ENCODE assay signal across 1 cellular context in the genomic region with DNA sequence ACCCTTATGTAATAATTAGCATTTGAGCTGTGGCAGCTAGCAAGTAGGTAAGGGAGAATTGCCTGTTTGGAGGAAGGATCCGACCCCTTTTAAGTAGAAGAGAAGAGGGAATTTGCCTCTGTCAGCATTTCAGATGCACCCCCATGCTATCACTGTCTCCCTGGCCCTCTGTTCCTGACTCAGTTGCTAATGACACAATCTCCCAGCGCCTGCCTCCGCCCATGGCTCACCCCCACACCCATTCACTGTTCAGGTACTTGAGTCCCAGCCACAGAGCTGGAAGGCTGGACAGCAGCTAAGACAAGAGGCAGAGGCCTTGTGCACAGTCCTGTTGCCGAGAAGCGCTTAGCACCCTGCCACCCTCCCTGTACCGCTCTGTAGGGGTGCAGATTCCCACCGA.
TF ChIP-seq lines count a peak whose summit lies in the region.

No MANE protein-coding gene starts in this region.

TF ChIP-seq in K562, 482 proteins besides CTCF, POLR2A, EP300 and RAD21:
- TF ChIP-seq, protein P1, sequence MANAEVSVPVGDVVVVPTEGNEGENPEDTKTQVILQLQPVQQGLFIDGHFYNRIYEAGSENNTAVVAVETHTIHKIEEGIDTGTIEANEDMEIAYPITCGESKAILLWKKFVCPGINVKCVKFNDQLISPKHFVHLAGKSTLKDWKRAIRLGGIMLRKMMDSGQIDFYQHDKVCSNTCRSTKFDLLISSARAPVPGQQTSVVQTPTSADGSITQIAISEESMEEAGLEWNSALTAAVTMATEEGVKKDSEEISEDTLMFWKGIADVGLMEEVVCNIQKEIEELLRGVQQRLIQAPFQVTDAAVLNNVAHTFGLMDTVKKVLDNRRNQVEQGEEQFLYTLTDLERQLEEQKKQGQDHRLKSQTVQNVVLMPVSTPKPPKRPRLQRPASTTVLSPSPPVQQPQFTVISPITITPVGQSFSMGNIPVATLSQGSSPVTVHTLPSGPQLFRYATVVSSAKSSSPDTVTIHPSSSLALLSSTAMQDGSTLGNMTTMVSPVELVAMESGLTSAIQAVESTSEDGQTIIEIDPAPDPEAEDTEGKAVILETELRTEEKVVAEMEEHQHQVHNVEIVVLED (CRISPR knock-in tag; IDR thresholded peaks at IDR 0.05), result no peak
- no peak for TF ChIP-seq ZKSCAN1 (IDR thresholded peaks at IDR 0.05; ENCODE audit: low read depth, low read length)
- no peak for TF ChIP-seq FOXJ2 (tag; IDR thresholded peaks at IDR 0.05)
- peak; percentile 37; the same call in 1 of the 2 replicates for TF ChIP-seq MAFF (IDR thresholded peaks at IDR 0.05; ENCODE audit: low read length)
- TF ChIP-seq PPARD (CRISPR knock-in tag; IDR thresholded peaks at IDR 0.05), result no peak
- TF ChIP-seq, protein P2, sequence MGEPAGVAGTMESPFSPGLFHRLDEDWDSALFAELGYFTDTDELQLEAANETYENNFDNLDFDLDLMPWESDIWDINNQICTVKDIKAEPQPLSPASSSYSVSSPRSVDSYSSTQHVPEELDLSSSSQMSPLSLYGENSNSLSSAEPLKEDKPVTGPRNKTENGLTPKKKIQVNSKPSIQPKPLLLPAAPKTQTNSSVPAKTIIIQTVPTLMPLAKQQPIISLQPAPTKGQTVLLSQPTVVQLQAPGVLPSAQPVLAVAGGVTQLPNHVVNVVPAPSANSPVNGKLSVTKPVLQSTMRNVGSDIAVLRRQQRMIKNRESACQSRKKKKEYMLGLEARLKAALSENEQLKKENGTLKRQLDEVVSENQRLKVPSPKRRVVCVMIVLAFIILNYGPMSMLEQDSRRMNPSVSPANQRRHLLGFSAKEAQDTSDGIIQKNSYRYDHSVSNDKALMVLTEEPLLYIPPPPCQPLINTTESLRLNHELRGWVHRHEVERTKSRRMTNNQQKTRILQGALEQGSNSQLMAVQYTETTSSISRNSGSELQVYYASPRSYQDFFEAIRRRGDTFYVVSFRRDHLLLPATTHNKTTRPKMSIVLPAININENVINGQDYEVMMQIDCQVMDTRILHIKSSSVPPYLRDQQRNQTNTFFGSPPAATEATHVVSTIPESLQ (CRISPR knock-in tag; IDR thresholded peaks at IDR 0.05), result no peak
- TF ChIP-seq MAFK (IDR thresholded peaks at IDR 0.05; ENCODE audit: low read length), result peak; percentile 47; the same call in 1 of the 2 replicates
- TF ChIP-seq RBM39 (optimal IDR thresholded peaks at IDR 0.05; ENCODE audit: low read depth, low read length), result no peak
- TF ChIP-seq ZNF384 (IDR thresholded peaks at IDR 0.05; ENCODE audit: low read depth, low read length), result no peak
- TF ChIP-seq ZNF316 (IDR thresholded peaks at IDR 0.05), result peak; percentile 42
